Comparison of ENCODE assay signal across 13 cellular contexts in the genomic region with DNA sequence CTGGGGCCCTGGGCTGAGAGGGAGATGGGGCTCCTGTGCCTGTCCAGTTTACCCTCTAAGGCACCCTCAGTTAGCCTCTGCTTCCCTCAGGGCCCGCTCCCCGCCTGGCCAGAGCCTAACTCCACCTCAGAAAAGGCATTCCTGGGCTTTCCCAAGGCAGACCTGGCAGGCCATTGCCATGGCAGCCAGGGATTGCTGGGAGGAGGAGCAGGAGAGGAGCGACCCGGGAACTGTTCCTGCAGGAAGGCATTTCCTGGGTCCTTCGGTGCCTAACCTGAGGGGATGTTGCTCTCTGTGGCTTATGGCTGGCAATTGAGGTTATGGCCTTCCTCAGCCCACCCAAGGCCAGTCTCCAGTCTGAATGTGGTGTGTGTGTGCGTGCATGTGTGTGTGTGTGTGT.
"Had no signal": no experiment of that assay in that cellular context is flagged by ENCODE, and none has a peak within 500 bp of the region (broad histone marks: within the 10 kb centered on the region; RNA-seq: fewer than 3 reads in every experiment).

No MANE protein-coding gene starts in this region.

- H3K27ac Mint-ChIP-seq: activated CD8-positive, alpha-beta T cell treated with anti-CD3 and anti-CD28 coated beads, Interleukin-2, amount 10 ng/mL, durations not matched to agents 7 days and 5 days; activated T-helper 1 cell treated with anti-CD3 and anti-CD28 coated beads, Interleukin-12 subunit alpha, Interleukin-12 subunit beta, Interleukin-2, Interleukin-4 antibody, amounts not matched to agents 30 ng/mL and 10 ng/mL and 1 ng/mL, durations not matched to agents 14 hours and 24 hours and 36 hours; WTC11 had no signal

- H3K4me3 ChIP-seq: gastroesophageal sphincter, lower lobe of right lung, pancreas, skin epidermis had no signal

- H3K9me3 Mint-ChIP-seq: activated T-helper 1 cell treated with anti-CD3 and anti-CD28 coated beads, Interleukin-12 subunit alpha, Interleukin-12 subunit beta, Interleukin-2, Interleukin-4 antibody, amounts not matched to agents 30 ng/mL and 10 ng/mL and 1 ng/mL, durations not matched to agents 14 hours and 24 hours and 36 hours had no signal

- H3K36me3 Mint-ChIP-seq: WTC11 had no signal

- H3K4me3 Mint-ChIP-seq: activated CD8-positive, alpha-beta T cell treated with anti-CD3 and anti-CD28 coated beads, Interleukin-2, amount 10 ng/mL, durations not matched to agents 7 days and 5 days; activated T-helper 1 cell treated with anti-CD3 and anti-CD28 coated beads, Interleukin-12 subunit alpha, Interleukin-12 subunit beta, Interleukin-2, Interleukin-4 antibody, amounts not matched to agents 30 ng/mL and 10 ng/mL and 1 ng/mL, durations not matched to agents 14 hours and 24 hours and 36 hours; WTC11 had no signal

- H3K27me3 ChIP-seq: gastroesophageal sphincter, pancreas had no signal

- H3K27ac ChIP-seq: gastroesophageal sphincter, lower lobe of right lung, pancreas had no signal

- H3K4me1 ChIP-seq: gastroesophageal sphincter, lower lobe of right lung, pancreas had no signal

- H3K36me3 ChIP-seq: gastroesophageal sphincter, lower lobe of right lung, pancreas had no signal

- DNase-seq: activated CD4-positive, alpha-beta T cell treated with anti-CD3 and anti-CD28 coated beads for 48 hours; activated CD8-positive, alpha-beta T cell treated with anti-CD3 and anti-CD28 coated beads, Interleukin-2, amount 10 ng/mL, durations not matched to agents 7 days and 5 days; activated naive CD4-positive, alpha-beta T cell; aorta; kidney glomerular epithelial cell; lower lobe of right lung; pancreas; retina had no signal

- ATAC-seq: activated CD8-positive, alpha-beta T cell treated with anti-CD3 and anti-CD28 coated beads, Interleukin-2, amount 10 ng/mL, durations not matched to agents 7 days and 5 days; gastroesophageal sphincter; lower lobe of right lung; pancreas; SK-N-SH treated with all-trans-retinoic acid at 6 μM for 48 hours had no signal

- H3K9me3 ChIP-seq: gastroesophageal sphincter, lower lobe of right lung, pancreas had no signal
